ENCODE assay signal across 26 cellular contexts in genomic region chr10:30051220-30051619, GRCh38. TPM values are rescaled to one million over a fixed set of nuclear protein-coding genes. Genes with fewer than 3 reads are reported as not detected.
DNase-seq lines count a peak whose midpoint lies in the region; ATAC-seq, FAIRE-seq and TF ChIP-seq lines count a peak whose summit lies in the region.
"Had no signal": no experiment of that assay in that cellular context is flagged by ENCODE, and none has a peak within 500 bp of the region (broad histone marks: within the 10 kb centered on the region; RNA-seq: fewer than 3 reads in every experiment).

No MANE protein-coding gene starts in this region.

- TF ChIP-seq CTCF in left ventricle myocardium inferior (IDR thresholded peaks at IDR 0.05; ENCODE audit: borderline replicate concordance) = no peak

- peaks cover 13% of the 10 kb centered on the region for H3K36me3 ChIP-seq in left ventricle myocardium inferior
- H3K36me3 ChIP-seq in muscle layer of colon (ENCODE audit: insufficient read depth, low read length) = peaks cover 19% of the 10 kb centered on the region

- H3K4me3 Mint-ChIP-seq in stimulated activated naive CD8-positive, alpha-beta T cell treated with anti-CD3 and anti-CD28 coated beads, Interleukin-15, amount 100 ng/mL, for 72 hours = no peak overlapping the region
- H3K4me3 Mint-ChIP-seq: CD8-positive, alpha-beta memory T cell had no signal

- in situ Hi-C loops in KBM-7 (cut with MboI; ENCODE audit: low pct_unique_long_range_greater_than_20kb, low sequenced_read_pairs) = no loop called here

- ATAC-seq in stimulated activated naive CD8-positive, alpha-beta T cell treated with anti-CD3 and anti-CD28 coated beads, Interleukin-15, amount 100 ng/mL, for 72 hours = no peak
- ATAC-seq: HepG2 had no signal

- no peak overlapping the region for H3K4me3 ChIP-seq in left ventricle myocardium inferior
- no peak overlapping the region for H3K4me3 ChIP-seq in muscle layer of colon (ENCODE audit: low read depth in 1 of 2, low read length in 2 of 2)

- intact Hi-C loops in left ventricle myocardium inferior (cut with micrococcal nuclease) (no loop called here), cardiac septum (cut with DNase I) (loop anchor here (10.0 kb wide), 1 partner anchor 1246 kb away; no protein-coding TSS in a partner anchor)

- peak overlapping the region; percentile 95 for H3K27ac ChIP-seq in left ventricle myocardium inferior (replicated peaks)
- peak overlapping the region; percentile 46 for H3K27ac ChIP-seq in muscle layer of colon (ENCODE audit: low read depth, low read length)
- H3K27ac ChIP-seq: C4-2B, KMS-11, RWPE1 had no signal

- peaks cover 73% of the 10 kb centered on the region for H3K27me3 Mint-ChIP-seq in stimulated activated naive CD8-positive, alpha-beta T cell treated with anti-CD3 and anti-CD28 coated beads, Interleukin-15, amount 100 ng/mL, for 72 hours

- DNase-seq in left ventricle myocardium inferior (no peak), cardiac septum (ENCODE audit: low spot score) (no peak), NCI-H2227 (lab: John Stamatoyannopoulos, UW; ENCODE audit: unreplicated experiment) (peak; percentile 61), KBM-7 (no peak), NOMO-1 (lab: John Stamatoyannopoulos, UW; ENCODE audit: unreplicated experiment in 2 of 2) (no peak)
- DNase-seq in stimulated activated naive CD8-positive, alpha-beta T cell treated with anti-CD3 and anti-CD28 coated beads, Interleukin-15, amount 100 ng/mL, for 72 hours = no peak
- DNase-seq: CD8-positive, alpha-beta memory T cell; EL; GF-D8; HFFc6; NCI-H1105 treated with DMSO at 0.1 percent for 48 hours; NCI-H2081 treated with DMSO at 0.1 percent for 48 hours; NCI-H2171 treated with DMSO at 0.1 percent for 48 hours; NCI-H446 treated with DMSO at 0.1 percent for 48 hours; NCI-H526 treated with DMSO at 0.1 percent for 48 hours; SHP77 treated with DMSO at 0.1 percent for 48 hours; SK-N-SH had no signal

- no peaks in the 10 kb centered on the region for H3K9me3 Mint-ChIP-seq in stimulated activated naive CD8-positive, alpha-beta T cell treated with anti-CD3 and anti-CD28 coated beads, Interleukin-15, amount 100 ng/mL, for 72 hours
- H3K9me3 Mint-ChIP-seq: CD8-positive, alpha-beta memory T cell; HFFc6 had no signal

- H3K9ac ChIP-seq in muscle layer of colon (ENCODE audit: low read length) = no peak overlapping the region
- H3K9ac ChIP-seq: KMS-11, SK-N-SH had no signal

- peak; percentile 12 for FAIRE-seq in endometrium (lab: Jason Lieb, UNC)
- FAIRE-seq: D721Med, GM19239, H54, HepG2 had no signal

- H3K27me3 ChIP-seq in left ventricle myocardium inferior (ENCODE audit: low read depth) (peaks cover 29% of the 10 kb centered on the region), muscle layer of colon (ENCODE audit: control insufficient read depth in 1 of 2, insufficient read depth in 2 of 2, low read length in 2 of 2) (no peaks in the 10 kb centered on the region)

- peaks cover 21% of the 10 kb centered on the region for H3K4me1 Mint-ChIP-seq in stimulated activated naive CD8-positive, alpha-beta T cell treated with anti-CD3 and anti-CD28 coated beads, Interleukin-15, amount 100 ng/mL, for 72 hours

- H3K4me1 ChIP-seq in left ventricle myocardium inferior (peaks cover 74% of the 10 kb centered on the region), muscle layer of colon (ENCODE audit: insufficient read depth, low read length) (peaks cover 54% of the 10 kb centered on the region)

- no peaks in the 10 kb centered on the region for H3K9me3 ChIP-seq in left ventricle myocardium inferior (replicated peaks)
- H3K9me3 ChIP-seq in muscle layer of colon (ENCODE audit: low read length) = no peaks in the 10 kb centered on the region
- H3K9me3 ChIP-seq: SK-N-SH had no signal

- H3K27ac Mint-ChIP-seq in stimulated activated naive CD8-positive, alpha-beta T cell treated with anti-CD3 and anti-CD28 coated beads, Interleukin-15, amount 100 ng/mL, for 72 hours = no peak overlapping the region
- H3K27ac Mint-ChIP-seq: CD8-positive, alpha-beta memory T cell had no signal

RNA-seq across cellular contexts. Expression of gene JCAD, which starts 8.2 kb away (rescaled TPM):
- total RNA-seq in left ventricle myocardium inferior (23.5 TPM), cardiac septum (19.3 TPM)
